Comparison of ENCODE assay signal across 1 cellular context in genomic region chr2:219176818-219177593, GRCh38.
TF ChIP-seq lines count a peak whose summit lies in the region.

Gene CNPPD1, minus strand, starts transcription at chr2:219176925. Its CDS starts 97 bp downstream, at chr2:219176828.

TF ChIP-seq in WTC11, 78 proteins besides CTCF, POLR2A, EP300 and RAD21 (continued from another document):
- TF ChIP-seq E2F4 (CRISPR knock-in tag; IDR thresholded peaks at IDR 0.05; ENCODE audit: borderline replicate concordance, low read depth) (peak; percentile 87), ARID4B (CRISPR knock-in tag; IDR thresholded peaks at IDR 0.05; ENCODE audit: borderline replicate concordance) (0 out of 2 replicates have a peak, but pooled peaks have one; percentile 82), GRHL2 (CRISPR knock-in tag; IDR thresholded peaks at IDR 0.05; ENCODE audit: insufficient replicate concordance, severe bottlenecking) (no peak), ZBTB43 (CRISPR knock-in tag; IDR thresholded peaks at IDR 0.05) (peak; percentile 93), CDX4 (CRISPR knock-in tag; IDR thresholded peaks at IDR 0.05; ENCODE audit: borderline replicate concordance) (no peak), ZNF232 (CRISPR knock-in tag; IDR thresholded peaks at IDR 0.05) (peak; percentile 67; the same call in 1 of the 2 replicates), ZBTB21 (CRISPR knock-in tag; IDR thresholded peaks at IDR 0.05; ENCODE audit: borderline replicate concordance) (peak; percentile 82; the same call in 1 of the 2 replicates), ATF3 (CRISPR knock-in tag; conservative IDR thresholded peaks at IDR 0.05) (no peak), E2F1 (CRISPR knock-in tag; IDR thresholded peaks at IDR 0.05) (0 out of 2 replicates have a peak, but pooled peaks have one; percentile 23), E2F5 (CRISPR knock-in tag; IDR thresholded peaks at IDR 0.05) (peak; percentile 91), NFE2L1 (CRISPR knock-in tag; IDR thresholded peaks at IDR 0.05) (no peak), CBFB (CRISPR knock-in tag; IDR thresholded peaks at IDR 0.05; ENCODE audit: low read depth) (0 out of 2 replicates have a peak, but pooled peaks have one; percentile 65), ZNF219 (CRISPR knock-in tag; IDR thresholded peaks at IDR 0.05; ENCODE audit: borderline replicate concordance) (peak; percentile 90; the same call in 1 of the 2 replicates), IRF2 (CRISPR knock-in tag; IDR thresholded peaks at IDR 0.05; ENCODE audit: borderline replicate concordance, low read depth) (no peak), ZNF512 (CRISPR knock-in tag; IDR thresholded peaks at IDR 0.05; ENCODE audit: borderline replicate concordance) (0 out of 2 replicates have a peak, but pooled peaks have one; percentile 40)
